In genomic region chr4:79695848-79696247, GRCh38 we compare ENCODE assay signal across 16 cellular contexts.
DNase-seq lines count a peak whose midpoint lies in the region; ATAC-seq and TF ChIP-seq lines count a peak whose summit lies in the region.
"Had no signal": no experiment of that assay in that cellular context is flagged by ENCODE, and none has a peak within 500 bp of the region (broad histone marks: within the 10 kb centered on the region; RNA-seq: fewer than 3 reads in every experiment).

No MANE protein-coding gene starts in this region.

- H3K14ac ChIP-seq in trophoblast cell (ENCODE audit: low read length): no peak overlapping the region

- WGBS in trophoblast cell (ENCODE audit: extremely low coverage, insufficient coverage, insufficient read length): no CpG with 5 or more reads among the region's 3 CpGs

- H2AK5ac ChIP-seq in trophoblast cell (ENCODE audit: low read length): no peak overlapping the region

- no peaks in the 10 kb centered on the region; the same call in 2 of the 3 replicates for H3K4me1 Mint-ChIP-seq in GM23338
- H3K4me1 Mint-ChIP-seq: CD4-positive, CD25-positive, alpha-beta regulatory T cell had no signal

- H3K4me2 ChIP-seq in GM23338: no peak overlapping the region
- H3K4me2 ChIP-seq in trophoblast cell (ENCODE audit: low read length): no peak overlapping the region
- H3K4me2 ChIP-seq: BLaER1 treated with 17β-estradiol and CSF1 and Interleukin-3, amounts not matched to agents 10 nM and 100 nM had no signal

- H4K12ac ChIP-seq in trophoblast cell (ENCODE audit: low read depth, low read length): no peak overlapping the region

- H2AFZ ChIP-seq in GM23338 (no peak overlapping the region), trophoblast cell (ENCODE audit: insufficient read depth, low read length, poor library complexity) (no peak overlapping the region)

- H3K23ac ChIP-seq in trophoblast cell (ENCODE audit: low read length): no peak overlapping the region

- H3K4me1 ChIP-seq in BE2C: no peaks in the 10 kb centered on the region
- no peaks in the 10 kb centered on the region for H3K4me1 ChIP-seq in GM23338 (ENCODE audit: insufficient read depth)
- no peaks in the 10 kb centered on the region for H3K4me1 ChIP-seq in trophoblast cell (ENCODE audit: control insufficient read depth in 1 of 2, insufficient read depth in 2 of 2, low read length in 2 of 2)
- H3K4me1 ChIP-seq: BLaER1 treated with 17β-estradiol and CSF1 and Interleukin-3, amounts not matched to agents 10 nM and 100 nM had no signal

- no peak for TF ChIP-seq CTCF in BE2C (IDR thresholded peaks at IDR 0.05; ENCODE audit: low read depth, low read length)
- TF ChIP-seq CTCF in GM23338 (conservative IDR thresholded peaks at IDR 0.05; ENCODE audit: low read depth in 2 of 2): no peak

- H3K4me3 Mint-ChIP-seq in GM23338: no peak overlapping the region
- H3K4me3 Mint-ChIP-seq: CD4-positive, CD25-positive, alpha-beta regulatory T cell had no signal

- no peak overlapping the region for H3K9ac ChIP-seq in trophoblast cell (ENCODE audit: low read length)
- H3K9ac ChIP-seq: BLaER1 treated with 17β-estradiol and CSF1 and Interleukin-3, amounts not matched to agents 10 nM and 100 nM had no signal

- H3K79me1 ChIP-seq in trophoblast cell (ENCODE audit: low read length): no peaks in the 10 kb centered on the region

- DNase-seq in BE2C (peak; percentile 35), GM23338 (ENCODE audit: low spot score) (peak; percentile 5), NCI-H748 treated with DMSO at 0.1 percent for 48 hours (lab: John Stamatoyannopoulos, UW) (peak; percentile 7), trophoblast cell (peak; percentile 80 to 95), HuH-7.5 (ENCODE audit: low spot score) (no peak), T-helper 1 cell (no peak), NCI-H1694 (lab: John Stamatoyannopoulos, UW) (no peak)
- DNase-seq: 8988T; AML-193; CD4-positive, CD25-positive, alpha-beta regulatory T cell; DMS79; EL; GDM1 had no signal

- H4K91ac ChIP-seq in trophoblast cell (ENCODE audit: low read depth, low read length): no peak overlapping the region

- no peak for ATAC-seq in GM23338
- ATAC-seq: HCT116, HepG2 had no signal

- H3K27me3 ChIP-seq in BE2C (no peaks in the 10 kb centered on the region), GM23338 (ENCODE audit: insufficient read depth) (no peaks in the 10 kb centered on the region), trophoblast cell (ENCODE audit: insufficient read depth, low read length) (no peaks in the 10 kb centered on the region)
- H3K27me3 ChIP-seq: BLaER1 treated with 17β-estradiol and CSF1 and Interleukin-3, amounts not matched to agents 10 nM and 100 nM had no signal

- peaks cover 3% of the 10 kb centered on the region; the same call in 1 of the 2 replicates for H3K9me2 ChIP-seq in GM23338 (ENCODE audit: insufficient read depth)

- no peaks in the 10 kb centered on the region for H3F3A ChIP-seq in GM23338 (replicated peaks; ENCODE audit: low read depth)

- H3K18ac ChIP-seq in trophoblast cell (ENCODE audit: low read length): no peak overlapping the region

- no peaks in the 10 kb centered on the region for H4K20me1 ChIP-seq in GM23338 (replicated peaks; ENCODE audit: insufficient read depth)
- H4K20me1 ChIP-seq: BLaER1 treated with 17β-estradiol and CSF1 and Interleukin-3, amounts not matched to agents 10 nM and 100 nM had no signal

- H2BK12ac ChIP-seq in trophoblast cell (ENCODE audit: low read length): no peak overlapping the region

- no peak overlapping the region for H3K4ac ChIP-seq in trophoblast cell (ENCODE audit: low read depth, low read length)

- no peaks in the 10 kb centered on the region for H3K9me3 ChIP-seq in BE2C
- no peaks in the 10 kb centered on the region for H3K9me3 ChIP-seq in trophoblast cell (ENCODE audit: insufficient read depth, low read depth, low read length)

- peaks cover 2% of the 10 kb centered on the region for H3K27me3 Mint-ChIP-seq in GM23338 (ENCODE audit: insufficient read depth, low read depth, poor library complexity)

- no peaks in the 10 kb centered on the region for H3K79me2 ChIP-seq in GM23338 (replicated peaks; ENCODE audit: insufficient read depth)
- H3K79me2 ChIP-seq in trophoblast cell (ENCODE audit: control insufficient read depth, insufficient read depth, low read length, poor library complexity): no peaks in the 10 kb centered on the region

- H3K27ac Mint-ChIP-seq in GM23338: no peak overlapping the region
- H3K27ac Mint-ChIP-seq: CD4-positive, CD25-positive, alpha-beta regulatory T cell had no signal

- no peak overlapping the region for H4K8ac ChIP-seq in trophoblast cell (ENCODE audit: low read depth, low read length)

- H3K9me3 Mint-ChIP-seq in GM23338: peaks cover 7% of the 10 kb centered on the region; the same call in 2 of the 3 replicates

- H3K4me3 ChIP-seq in BE2C (ENCODE audit: low read depth, low read length) (no peak overlapping the region), GM23338 (no peak overlapping the region), trophoblast cell (ENCODE audit: low read depth, low read length) (no peak overlapping the region)
- H3K4me3 ChIP-seq: BLaER1 treated with 17β-estradiol and CSF1 and Interleukin-3, amounts not matched to agents 10 nM and 100 nM had no signal

- no peak overlapping the region for H2BK5ac ChIP-seq in trophoblast cell (ENCODE audit: low read depth, low read length, poor library complexity)

- H3K27ac ChIP-seq in GM23338 (ENCODE audit: low read depth) (no peak overlapping the region), trophoblast cell (ENCODE audit: low read depth, low read length) (no peak overlapping the region)
- H3K27ac ChIP-seq: BLaER1 treated with 17β-estradiol and CSF1 and Interleukin-3, amounts not matched to agents 10 nM and 100 nM had no signal

- H3K36me3 Mint-ChIP-seq in GM23338 (ENCODE audit: low read depth): peaks cover 9% of the 10 kb centered on the region; the same call in 2 of the 3 replicates
- H3K36me3 Mint-ChIP-seq: CD4-positive, CD25-positive, alpha-beta regulatory T cell had no signal

- no peak overlapping the region for H2BK120ac ChIP-seq in trophoblast cell (ENCODE audit: insufficient read depth, low read length, poor library complexity)

- no peaks in the 10 kb centered on the region for H3K36me3 ChIP-seq in BE2C
- H3K36me3 ChIP-seq in GM23338 (ENCODE audit: insufficient read depth): no peaks in the 10 kb centered on the region
- no peaks in the 10 kb centered on the region for H3K36me3 ChIP-seq in trophoblast cell (ENCODE audit: control insufficient read depth in 1 of 2, insufficient read depth in 2 of 2, low read length in 2 of 2)
- H3K36me3 ChIP-seq: BLaER1 treated with 17β-estradiol and CSF1 and Interleukin-3, amounts not matched to agents 10 nM and 100 nM had no signal

TF ChIP-seq in GM23338, 12 proteins besides CTCF, POLR2A, EP300 and RAD21:
- no peak for TF ChIP-seq ZNF114 (CRISPR knock-in tag; IDR thresholded peaks at IDR 0.05)
- TF ChIP-seq ZNF331 (CRISPR knock-in tag; IDR thresholded peaks at IDR 0.05; ENCODE audit: low read depth): no peak
- no peak for TF ChIP-seq ETS1 (IDR thresholded peaks at IDR 0.05)
- TF ChIP-seq NANOG (IDR thresholded peaks at IDR 0.05; ENCODE audit: borderline replicate concordance): no peak
- TF ChIP-seq STAT1 (IDR thresholded peaks at IDR 0.05; ENCODE audit: unreplicated experiment): no peak
- no peak for TF ChIP-seq JUNB (IDR thresholded peaks at IDR 0.05; ENCODE audit: unreplicated experiment)
- TF ChIP-seq CREB1 (CRISPR knock-in tag; IDR thresholded peaks at IDR 0.05; ENCODE audit: low read depth): no peak
- no peak for TF ChIP-seq EZH2phosphoT487 (IDR thresholded peaks at IDR 0.05; ENCODE audit: unreplicated experiment)
- TF ChIP-seq REST (IDR thresholded peaks at IDR 0.05; ENCODE audit: unreplicated experiment): no peak
- no peak for TF ChIP-seq POLR2AphosphoS5 (IDR thresholded peaks at IDR 0.05; ENCODE audit: low read depth)

Comparison
In these comparisons a context has a peak if more than half of its experiments do, and no peak if none do; other contexts are left out.
1. DNase-seq: peak in BE2C (single experiment), GM23338 (single experiment), NCI-H748 treated with DMSO at 0.1 percent for 48 hours (single experiment) and trophoblast cell (2 of 2); none in HuH-7.5 (single experiment), T-helper 1 cell (0 of 5) and NCI-H1694 (single experiment).